In the genomic region with DNA sequence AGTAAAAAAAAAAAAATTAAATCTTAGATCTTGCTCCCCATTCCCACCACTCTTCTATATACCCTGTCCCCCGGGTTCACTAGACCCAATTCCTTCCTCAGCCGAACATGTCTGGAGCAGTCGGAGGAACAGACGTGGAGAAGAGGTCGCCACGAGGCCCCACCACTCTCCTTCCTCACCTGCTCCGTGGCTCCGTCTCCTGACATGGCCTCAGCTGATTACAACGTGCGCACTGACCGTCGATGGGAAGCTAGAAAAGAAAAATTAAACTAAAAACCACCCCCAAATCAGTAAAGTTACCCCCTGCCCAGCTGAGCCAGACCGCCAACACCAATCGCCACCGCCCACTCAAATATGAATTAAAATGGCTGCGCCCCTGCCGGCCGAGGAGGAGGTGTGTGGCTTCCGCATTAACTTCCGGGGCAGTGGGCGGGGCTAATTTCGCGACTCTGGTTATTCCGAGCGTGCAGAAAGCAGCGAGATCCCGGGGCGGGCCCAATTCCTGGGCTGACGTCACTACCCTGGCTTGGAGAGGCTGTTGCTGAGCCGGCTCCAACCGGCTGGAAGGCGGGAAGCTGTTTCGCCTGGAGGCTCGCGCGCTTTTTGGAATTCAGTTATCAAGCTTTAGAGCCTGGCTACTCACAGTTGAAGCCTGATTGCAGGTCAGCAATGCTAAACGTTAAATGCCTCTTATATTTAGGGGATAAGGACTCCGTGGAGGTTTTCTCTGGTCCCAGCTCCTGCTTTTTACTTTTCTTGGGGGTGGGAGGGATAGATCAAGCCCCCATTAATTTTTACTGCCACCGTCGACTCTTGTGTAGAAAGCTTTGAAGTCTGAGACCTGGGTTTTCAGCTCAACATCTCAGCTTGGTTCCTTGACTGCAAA, we compare ENCODE assay signal across 1 cellular context.
A peak's percentile ranks its signal among the peaks of the same experiment; 100 is the strongest.
TF ChIP-seq lines count a peak whose summit lies in the region.

TSS of gene CSTF3 (minus strand) at position 361 of the 886 bp plus-strand sequence. CDS start at position 206, 155 bp downstream.

TF ChIP-seq in K562, 482 proteins besides CTCF, POLR2A, EP300 and RAD21 (continued from another document and continues in another):
- TF ChIP-seq XRCC5 (IDR thresholded peaks at IDR 0.05; ENCODE audit: low read depth, low read length) (peak; percentile 65; the same call in 1 of the 2 replicates), ZNF217 (CRISPR knock-in tag; IDR thresholded peaks at IDR 0.05) (no peak), IRF2 (CRISPR knock-in tag; IDR thresholded peaks at IDR 0.05) (no peak), NCOA6 (IDR thresholded peaks at IDR 0.05) (no peak), ZNF24 (IDR thresholded peaks at IDR 0.05) (peak; percentile 50; the same call in 1 of the 2 replicates), ZNF324 (CRISPR knock-in tag; IDR thresholded peaks at IDR 0.05) (no peak), NR3C1 (CRISPR knock-in tag; IDR thresholded peaks at IDR 0.05) (no peak), SAP30 (IDR thresholded peaks at IDR 0.05; ENCODE audit: borderline replicate concordance, insufficient read depth, low read depth, low read length, poor library complexity, severe bottlenecking) (peak; percentile 84), CHAMP1 (IDR thresholded peaks at IDR 0.05) (peak; percentile 33; the same call in 1 of the 2 replicates), TCF7L2 (IDR thresholded peaks at IDR 0.05; ENCODE audit: low read depth, low read length) (no peak), HNRNPK (IDR thresholded peaks at IDR 0.05; ENCODE audit: low read depth, low read length, poor library complexity, severe bottlenecking) (no peak), ZBTB34 (CRISPR knock-in tag; IDR thresholded peaks at IDR 0.05) (no peak), SPI1 (IDR thresholded peaks at IDR 0.05; ENCODE audit: borderline replicate concordance, low read depth, low read length) (no peak), GATAD2B (IDR thresholded peaks at IDR 0.05; ENCODE audit: borderline replicate concordance) (no peak), ZNF707 (CRISPR knock-in tag; conservative IDR thresholded peaks at IDR 0.05) (no peak), BCOR (IDR thresholded peaks at IDR 0.05) (no peak; the same call in none of the 2 replicates), ZNF347 (CRISPR knock-in tag; IDR thresholded peaks at IDR 0.05; ENCODE audit: low read depth) (no peak), ZBTB5 (IDR thresholded peaks at IDR 0.05) (no peak), GATA2 (CRISPR knock-in tag; IDR thresholded peaks at IDR 0.05) (no peak), POLR3G (IDR thresholded peaks at IDR 0.05; ENCODE audit: extremely low read depth, insufficient read length, insufficient replicate concordance) (no peak), SIN3A (IDR thresholded peaks at IDR 0.05; ENCODE audit: borderline replicate concordance in 2 of 2, control insufficient read depth in 1 of 2, low read depth in 2 of 2, low read length in 2 of 2) (peak; percentile 80 to 84; a peak in 2 of 4 replicates), HNRNPUL1 (IDR thresholded peaks at IDR 0.05; ENCODE audit: low read length) (no peak), CHCHD3 (CRISPR knock-in tag; IDR thresholded peaks at IDR 0.05) (no peak), ZNF253 (CRISPR knock-in tag; conservative IDR thresholded peaks at IDR 0.05) (no peak), CTBP1 (IDR thresholded peaks at IDR 0.05; ENCODE audit: borderline replicate concordance) (peak; percentile 35; the same call in 1 of the 2 replicates), CCNT2 (IDR thresholded peaks at IDR 0.05; ENCODE audit: borderline replicate concordance, extremely low read depth, insufficient read length, low read depth, low read length) (no peak), ZNF668 (CRISPR knock-in tag; IDR thresholded peaks at IDR 0.05) (0 out of 2 replicates have a peak, but pooled peaks have one; percentile 8), FIP1L1 (IDR thresholded peaks at IDR 0.05; ENCODE audit: low read depth, low read length, poor library complexity, severe bottlenecking) (peak; percentile 59), SMAD3 (CRISPR knock-in tag; conservative IDR thresholded peaks at IDR 0.05) (no peak; the same call in 1 of the 2 replicates), TFAP4 (CRISPR knock-in tag; IDR thresholded peaks at IDR 0.05; ENCODE audit: borderline replicate concordance) (peak; percentile 98), ZNF274 (IDR thresholded peaks at IDR 0.05; ENCODE audit: borderline replicate concordance, low read depth, low read length) (no peak), PHF21A (IDR thresholded peaks at IDR 0.05; ENCODE audit: borderline replicate concordance, low read depth) (no peak), CEBPB (tag; IDR thresholded peaks at IDR 0.05) (no peak), FOSL1 (tag; conservative IDR thresholded peaks at IDR 0.05) (peak; percentile 50; the same call in 1 of the 2 replicates), ZNF644 (tag; IDR thresholded peaks at IDR 0.05; ENCODE audit: low read depth) (no peak; the same call in 1 of the 2 replicates), ZFPM2 (CRISPR knock-in tag; IDR thresholded peaks at IDR 0.05) (no peak), ZC3H8 (IDR thresholded peaks at IDR 0.05) (no peak)
- TF ChIP-seq, protein P1, sequence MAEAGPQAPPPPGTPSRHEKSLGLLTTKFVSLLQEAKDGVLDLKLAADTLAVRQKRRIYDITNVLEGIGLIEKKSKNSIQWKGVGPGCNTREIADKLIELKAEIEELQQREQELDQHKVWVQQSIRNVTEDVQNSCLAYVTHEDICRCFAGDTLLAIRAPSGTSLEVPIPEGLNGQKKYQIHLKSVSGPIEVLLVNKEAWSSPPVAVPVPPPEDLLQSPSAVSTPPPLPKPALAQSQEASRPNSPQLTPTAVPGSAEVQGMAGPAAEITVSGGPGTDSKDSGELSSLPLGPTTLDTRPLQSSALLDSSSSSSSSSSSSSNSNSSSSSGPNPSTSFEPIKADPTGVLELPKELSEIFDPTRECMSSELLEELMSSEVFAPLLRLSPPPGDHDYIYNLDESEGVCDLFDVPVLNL (CRISPR knock-in tag; IDR thresholded peaks at IDR 0.05; ENCODE audit: low read depth): peak; percentile 91
- TF ChIP-seq, protein P2, sequence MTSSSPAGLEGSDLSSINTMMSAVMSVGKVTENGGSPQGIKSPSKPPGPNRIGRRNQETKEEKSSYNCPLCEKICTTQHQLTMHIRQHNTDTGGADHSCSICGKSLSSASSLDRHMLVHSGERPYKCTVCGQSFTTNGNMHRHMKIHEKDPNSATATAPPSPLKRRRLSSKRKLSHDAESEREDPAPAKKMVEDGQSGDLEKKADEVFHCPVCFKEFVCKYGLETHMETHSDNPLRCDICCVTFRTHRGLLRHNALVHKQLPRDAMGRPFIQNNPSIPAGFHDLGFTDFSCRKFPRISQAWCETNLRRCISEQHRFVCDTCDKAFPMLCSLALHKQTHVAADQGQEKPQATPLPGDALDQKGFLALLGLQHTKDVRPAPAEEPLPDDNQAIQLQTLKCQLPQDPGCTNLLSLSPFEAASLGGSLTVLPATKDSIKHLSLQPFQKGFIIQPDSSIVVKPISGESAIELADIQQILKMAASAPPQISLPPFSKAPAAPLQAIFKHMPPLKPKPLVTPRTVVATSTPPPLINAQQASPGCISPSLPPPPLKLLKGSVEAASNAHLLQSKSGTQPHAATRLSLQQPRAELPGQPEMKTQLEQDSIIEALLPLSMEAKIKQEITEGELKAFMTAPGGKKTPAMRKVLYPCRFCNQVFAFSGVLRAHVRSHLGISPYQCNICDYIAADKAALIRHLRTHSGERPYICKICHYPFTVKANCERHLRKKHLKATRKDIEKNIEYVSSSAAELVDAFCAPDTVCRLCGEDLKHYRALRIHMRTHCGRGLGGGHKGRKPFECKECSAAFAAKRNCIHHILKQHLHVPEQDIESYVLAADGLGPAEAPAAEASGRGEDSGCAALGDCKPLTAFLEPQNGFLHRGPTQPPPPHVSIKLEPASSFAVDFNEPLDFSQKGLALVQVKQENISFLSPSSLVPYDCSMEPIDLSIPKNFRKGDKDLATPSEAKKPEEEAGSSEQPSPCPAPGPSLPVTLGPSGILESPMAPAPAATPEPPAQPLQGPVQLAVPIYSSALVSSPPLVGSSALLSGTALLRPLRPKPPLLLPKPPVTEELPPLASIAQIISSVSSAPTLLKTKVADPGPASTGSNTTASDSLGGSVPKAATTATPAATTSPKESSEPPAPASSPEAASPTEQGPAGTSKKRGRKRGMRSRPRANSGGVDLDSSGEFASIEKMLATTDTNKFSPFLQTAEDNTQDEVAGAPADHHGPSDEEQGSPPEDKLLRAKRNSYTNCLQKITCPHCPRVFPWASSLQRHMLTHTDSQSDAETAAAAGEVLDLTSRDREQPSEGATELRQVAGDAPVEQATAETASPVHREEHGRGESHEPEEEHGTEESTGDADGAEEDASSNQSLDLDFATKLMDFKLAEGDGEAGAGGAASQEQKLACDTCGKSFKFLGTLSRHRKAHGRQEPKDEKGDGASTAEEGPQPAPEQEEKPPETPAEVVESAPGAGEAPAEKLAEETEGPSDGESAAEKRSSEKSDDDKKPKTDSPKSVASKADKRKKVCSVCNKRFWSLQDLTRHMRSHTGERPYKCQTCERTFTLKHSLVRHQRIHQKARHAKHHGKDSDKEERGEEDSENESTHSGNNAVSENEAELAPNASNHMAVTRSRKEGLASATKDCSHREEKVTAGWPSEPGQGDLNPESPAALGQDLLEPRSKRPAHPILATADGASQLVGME (CRISPR knock-in tag; IDR thresholded peaks at IDR 0.05): no peak
- TF ChIP-seq, protein P3, sequence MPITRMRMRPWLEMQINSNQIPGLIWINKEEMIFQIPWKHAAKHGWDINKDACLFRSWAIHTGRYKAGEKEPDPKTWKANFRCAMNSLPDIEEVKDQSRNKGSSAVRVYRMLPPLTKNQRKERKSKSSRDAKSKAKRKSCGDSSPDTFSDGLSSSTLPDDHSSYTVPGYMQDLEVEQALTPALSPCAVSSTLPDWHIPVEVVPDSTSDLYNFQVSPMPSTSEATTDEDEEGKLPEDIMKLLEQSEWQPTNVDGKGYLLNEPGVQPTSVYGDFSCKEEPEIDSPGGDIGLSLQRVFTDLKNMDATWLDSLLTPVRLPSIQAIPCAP (CRISPR knock-in tag; IDR thresholded peaks at IDR 0.05; ENCODE audit: borderline replicate concordance): peak; percentile 78; the same call in 1 of the 2 replicates
- TF ChIP-seq, protein P4, sequence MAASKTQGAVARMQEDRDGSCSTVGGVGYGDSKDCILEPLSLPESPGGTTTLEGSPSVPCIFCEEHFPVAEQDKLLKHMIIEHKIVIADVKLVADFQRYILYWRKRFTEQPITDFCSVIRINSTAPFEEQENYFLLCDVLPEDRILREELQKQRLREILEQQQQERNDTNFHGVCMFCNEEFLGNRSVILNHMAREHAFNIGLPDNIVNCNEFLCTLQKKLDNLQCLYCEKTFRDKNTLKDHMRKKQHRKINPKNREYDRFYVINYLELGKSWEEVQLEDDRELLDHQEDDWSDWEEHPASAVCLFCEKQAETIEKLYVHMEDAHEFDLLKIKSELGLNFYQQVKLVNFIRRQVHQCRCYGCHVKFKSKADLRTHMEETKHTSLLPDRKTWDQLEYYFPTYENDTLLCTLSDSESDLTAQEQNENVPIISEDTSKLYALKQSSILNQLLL (CRISPR knock-in tag; IDR thresholded peaks at IDR 0.05; ENCODE audit: borderline replicate concordance): no peak
- TF ChIP-seq, protein P5, sequence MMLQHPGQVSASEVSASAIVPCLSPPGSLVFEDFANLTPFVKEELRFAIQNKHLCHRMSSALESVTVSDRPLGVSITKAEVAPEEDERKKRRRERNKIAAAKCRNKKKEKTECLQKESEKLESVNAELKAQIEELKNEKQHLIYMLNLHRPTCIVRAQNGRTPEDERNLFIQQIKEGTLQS (IDR thresholded peaks at IDR 0.05): peak; percentile 100
- TF ChIP-seq, protein P5 (CRISPR knock-in tag; conservative IDR thresholded peaks at IDR 0.05): peak; percentile 97
